Comparison of ENCODE assay signal across 10 cellular contexts in the genomic region with DNA sequence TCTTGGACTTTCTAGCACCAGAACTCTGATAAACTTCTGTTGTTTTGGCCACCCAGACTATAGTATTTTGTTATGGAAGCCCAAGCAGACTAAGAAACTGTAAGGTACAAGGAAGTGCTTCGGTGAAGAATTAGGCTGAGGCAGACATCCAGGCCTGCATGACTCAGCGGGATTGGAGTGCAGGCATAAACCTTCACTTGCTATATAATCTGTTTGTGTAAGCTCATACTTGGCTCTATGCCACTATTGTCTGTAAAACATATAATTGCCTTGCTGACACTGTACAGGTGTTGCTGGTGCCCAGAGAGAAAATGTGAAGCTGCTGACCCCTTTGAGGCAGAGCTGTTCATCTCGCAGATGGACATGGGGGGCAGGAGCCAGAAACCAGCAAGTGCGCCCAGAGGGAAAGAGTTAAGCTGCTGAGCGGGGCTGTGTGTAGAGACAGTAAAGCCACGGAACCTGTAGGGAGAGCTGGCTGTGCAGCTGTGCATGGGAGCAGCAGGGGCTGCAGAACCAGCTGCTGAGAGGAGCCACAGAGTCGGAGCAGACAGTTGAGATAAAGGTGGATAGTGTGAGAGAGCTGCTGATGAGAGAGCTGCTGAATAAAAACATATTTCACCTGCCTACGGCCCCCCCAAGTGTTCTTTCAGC.
A peak's percentile ranks its signal among the peaks of the same experiment; 100 is the strongest.
DNase-seq lines count a peak whose midpoint lies in the region; ATAC-seq, FAIRE-seq and TF ChIP-seq lines count a peak whose summit lies in the region.
"Had no signal": no experiment of that assay in that cellular context is flagged by ENCODE, and none has a peak within 500 bp of the region (broad histone marks: within the 10 kb centered on the region; RNA-seq: fewer than 3 reads in every experiment).

No MANE protein-coding gene starts in this region.

- TF ChIP-seq POLR2A in A549 (IDR thresholded peaks at IDR 0.05; ENCODE audit: low read length): no peak

- POLR2A ChIA-PET in A549 (lab: Yijun Ruan, JAX) (no interaction called here), GM10248 (lab: Yijun Ruan, JAX) (no interaction called here)

- TF ChIP-seq CTCF in A549 (IDR thresholded peaks at IDR 0.05) (no peak), fibroblast of lung (conservative IDR thresholded peaks at IDR 0.05 in 1 of 2, IDR thresholded peaks at IDR 0.05 in 1 of 2; ENCODE audit: low read depth in 1 of 2, low read length in 2 of 2) (no peak), GM10248 (IDR thresholded peaks at IDR 0.05; ENCODE audit: control extremely low read depth, extremely low read depth, low read depth, missing control alignments) (no peak), right atrium auricular region (IDR thresholded peaks at IDR 0.05) (no peak)

- TF ChIP-seq EP300 in A549 (IDR thresholded peaks at IDR 0.05): no peak

- H3K36me3 ChIP-seq in fibroblast of lung (ENCODE audit: control insufficient read depth, insufficient read depth, low read length) (no peaks in the 10 kb centered on the region), HAP-1 (replicated peaks) (no peaks in the 10 kb centered on the region), right atrium auricular region (no peaks in the 10 kb centered on the region)
- H3K36me3 ChIP-seq: SJSA1 had no signal

- no peak overlapping the region for H2AFZ ChIP-seq in fibroblast of lung (ENCODE audit: low read length)

- no peak overlapping the region for H3K4me3 ChIP-seq in A549
- no peak overlapping the region for H3K4me3 ChIP-seq in fibroblast of lung (replicated peaks in 1 of 4; ENCODE audit: control extremely low read depth in 1 of 4, insufficient read depth in 1 of 4, low read depth in 3 of 4, low read length in 4 of 4)
- H3K4me3 ChIP-seq in HAP-1: no peak overlapping the region
- no peak overlapping the region for H3K4me3 ChIP-seq in right atrium auricular region
- H3K4me3 ChIP-seq: SJSA1 had no signal

- peaks cover 8% of the 10 kb centered on the region; the same call in 2 of the 3 replicates for H3K4me1 ChIP-seq in A549
- no peaks in the 10 kb centered on the region for H3K4me1 ChIP-seq in fibroblast of lung (ENCODE audit: control insufficient read depth, extremely low read depth, insufficient read depth, low read length)
- H3K4me1 ChIP-seq in HAP-1: no peaks in the 10 kb centered on the region
- no peaks in the 10 kb centered on the region for H3K4me1 ChIP-seq in right atrium auricular region
- H3K4me1 ChIP-seq: SJSA1 had no signal

- H4K20me1 ChIP-seq in fibroblast of lung (ENCODE audit: control insufficient read depth, extremely low read depth, insufficient read depth, low read length): no peaks in the 10 kb centered on the region

- ATAC-seq in A549 (peak in 1 of 2 experiments; percentile 65; a peak in 2 of 6 replicates), GM18511 (IDR thresholded peaks at IDR 0.05; ENCODE audit: unreplicated experiment) (no peak)

- TF ChIP-seq RAD21 in A549 (conservative IDR thresholded peaks at IDR 0.05 in 1 of 2, IDR thresholded peaks at IDR 0.05 in 1 of 2): no peak

- DNase-seq in A549 (ENCODE audit: low read depth in 1 of 2, low spot score in 1 of 2) (peak in 1 of 2 experiments; percentile 62), HPDE6-E6E7 (ENCODE audit: extremely low spot score) (peak; percentile 3), RPMI8226 (peak; percentile 55), fibroblast of lung (ENCODE audit: low read depth in 2 of 2) (peak; percentile 10 to 33), GM10248 (ENCODE audit: extremely low spot score) (no peak), HAP-1 (ENCODE audit: low spot score in 2 of 2) (no peak), right atrium auricular region (ENCODE audit: low spot score) (no peak)
- DNase-seq: activated naive CD4-positive, alpha-beta T cell treated with Interleukin-2 at 50 U/mL for 16 hours had no signal

- H3K79me2 ChIP-seq in fibroblast of lung (ENCODE audit: control insufficient read depth, insufficient read depth, low read length): no peaks in the 10 kb centered on the region

- H3K9ac ChIP-seq in fibroblast of lung (ENCODE audit: insufficient read depth, low read length): no peak overlapping the region

- H3K4me2 ChIP-seq in A549 (peak overlapping the region; percentile 30; the same call in 2 of the 3 replicates), fibroblast of lung (ENCODE audit: extremely low read depth, insufficient read depth, low read length) (no peak overlapping the region)

- H3K27me3 ChIP-seq in fibroblast of lung (ENCODE audit: control insufficient read depth, insufficient read depth, low read length) (no peaks in the 10 kb centered on the region), HAP-1 (ENCODE audit: low read depth) (no peaks in the 10 kb centered on the region), right atrium auricular region (no peaks in the 10 kb centered on the region)
- H3K27me3 ChIP-seq: SJSA1 had no signal

- CTCF ChIA-PET in A549 (lab: Yijun Ruan, JAX): interaction anchor here (1.5 kb wide), 1 partner anchor 26 kb away, joined by 3 read pairs; no protein-coding TSS in a partner anchor
- CTCF ChIA-PET in GM10248 (lab: Yijun Ruan, JAX): interaction anchor here (1.0 kb wide), 2 partner anchors 9 to 10 kb away, joined by 4 to 5 read pairs; no protein-coding TSS in a partner anchor

- H3K9me3 ChIP-seq in A549: no peaks in the 10 kb centered on the region
- no peaks in the 10 kb centered on the region for H3K9me3 ChIP-seq in fibroblast of lung (ENCODE audit: control insufficient read depth, insufficient read depth, low read depth, low read length)
- no peaks in the 10 kb centered on the region for H3K9me3 ChIP-seq in HAP-1
- H3K9me3 ChIP-seq in right atrium auricular region: peaks cover 0 to 12% of the 10 kb centered on the region in 2 donors
- H3K9me3 ChIP-seq: SJSA1 had no signal

- in situ Hi-C loops in HAP-1 (cut with MboI; ENCODE audit: low sequenced_read_pairs): no loop called here

- no peak for FAIRE-seq in A549 (lab: Jason Lieb, UNC)

- H3K27ac ChIP-seq in A549 (peak overlapping the region; percentile 62 to 69; a peak in 5 of 6 replicates), fibroblast of lung (ENCODE audit: insufficient read depth, low read length) (no peak overlapping the region), right atrium auricular region (no peak overlapping the region)
- H3K27ac ChIP-seq: SJSA1 had no signal

- WGBS in A549 (ENCODE audit: missing lambda C conversion rate): 69% methylated on average over 8 of the region's 8 CpGs

TF ChIP-seq in A549, 52 proteins besides CTCF, POLR2A, EP300 and RAD21:
- peak; percentile 74 for TF ChIP-seq MAFK (IDR thresholded peaks at IDR 0.05; ENCODE audit: partially characterized antibody)
- TF ChIP-seq NFE2L2 (conservative IDR thresholded peaks at IDR 0.05; ENCODE audit: low read length): 0 out of 2 replicates have a peak, but pooled peaks have one; percentile 11
- no peak for TF ChIP-seq KDM1A (IDR thresholded peaks at IDR 0.05; ENCODE audit: low read depth)
- no peak for TF ChIP-seq FOSL2 (IDR thresholded peaks at IDR 0.05)
- TF ChIP-seq FOSL2 (CRISPR knock-in tag; IDR thresholded peaks at IDR 0.05): 0 out of 2 replicates have a peak, but pooled peaks have one; percentile 13

Comparison
In these comparisons a context has a peak if more than half of its experiments do, and no peak if none do; other contexts are left out.
1. DNase-seq: peak in HPDE6-E6E7 (single experiment), RPMI8226 (single experiment) and fibroblast of lung (2 of 2); none in GM10248 (single experiment), HAP-1 (0 of 2) and right atrium auricular region (single experiment).
2. H3K27ac ChIP-seq: peak in A549 (2 of 2); none in fibroblast of lung (single experiment) and right atrium auricular region (0 of 2).